19 cellular contexts compared by ENCODE assay signal in genomic region chr19:47075941-47076340, GRCh38. TPM values are rescaled to one million over a fixed set of nuclear protein-coding genes. Genes with fewer than 3 reads are reported as not detected.
DNase-seq lines count a peak whose midpoint lies in the region; ATAC-seq and TF ChIP-seq lines count a peak whose summit lies in the region.
"Had no signal": no experiment of that assay in that cellular context is flagged by ENCODE, and none has a peak within 500 bp of the region (broad histone marks: within the 10 kb centered on the region; RNA-seq: fewer than 3 reads in every experiment).

No MANE protein-coding gene starts in this region.

- H3K9ac ChIP-seq in neural progenitor cell = no peak overlapping the region

- DNase-seq in CD4-positive, CD25-positive, alpha-beta regulatory T cell = no peak
- no peak for DNase-seq in HL-60 (ENCODE audit: low read depth in 1 of 2, low spot score in 1 of 2)
- DNase-seq in cerebellum (ENCODE audit: low spot score) = peak; percentile 62
- peak; percentile 94 for DNase-seq in left kidney (ENCODE audit: low read depth, low spot score)
- no peak for DNase-seq in neural progenitor cell (ENCODE audit: low spot score)
- no peak for DNase-seq in GM13977 (ENCODE audit: low spot score)
- DNase-seq in hepatocyte (ENCODE audit: low spot score) = no peak
- DNase-seq: activated CD4-positive, alpha-beta T cell treated with anti-CD3 and anti-CD28 coated beads, Interleukin-2, amount 50 U/mL, for 48 hours; activated naive CD4-positive, alpha-beta T cell; activated T-cell treated with anti-CD3 and anti-CD28 coated beads for 4 hours; Caco-2; GOT3; left colon; NCI-H774; PC-9; retina had no signal

- no peaks in the 10 kb centered on the region for H3K4me1 ChIP-seq in CD4-positive, CD25-positive, alpha-beta regulatory T cell (ENCODE audit: control insufficient read depth, insufficient read depth, low read length, poor library complexity, severe bottlenecking)
- H3K4me1 ChIP-seq in neural progenitor cell (no peaks in the 10 kb centered on the region), hepatocyte (ENCODE audit: insufficient read depth) (peaks cover 4% of the 10 kb centered on the region)

- H3K4me1 Mint-ChIP-seq in CD4-positive, CD25-positive, alpha-beta regulatory T cell = peaks cover 0 to 17% (median 6%) of the 10 kb centered on the region in 4 donors
- H3K4me1 Mint-ChIP-seq in neural progenitor cell = peaks cover 3% of the 10 kb centered on the region
- H3K4me1 Mint-ChIP-seq: WTC11 had no signal

- peak overlapping the region in 2 of 3 donors; percentile 44 to 67 for H3K27ac Mint-ChIP-seq in CD4-positive, CD25-positive, alpha-beta regulatory T cell
- H3K27ac Mint-ChIP-seq in neural progenitor cell = no peak overlapping the region

- H3F3A ChIP-seq in neural progenitor cell (ENCODE audit: low read depth) = peaks cover 16% of the 10 kb centered on the region

- ATAC-seq in CD4-positive, CD25-positive, alpha-beta regulatory T cell (ENCODE audit: low read depth in 2 of 2) = no peak
- ATAC-seq in HG03439 (IDR thresholded peaks at IDR 0.05; ENCODE audit: unreplicated experiment) = no peak
- ATAC-seq: left colon, WTC11 had no signal

- H3K4me2 ChIP-seq in neural progenitor cell (no peak overlapping the region), hepatocyte (no peak overlapping the region)
- H3K4me2 ChIP-seq: PC-9 had no signal

- no peak for TF ChIP-seq CTCF in HL-60 (IDR thresholded peaks at IDR 0.05; ENCODE audit: insufficient read depth, low read length)
- no peak for TF ChIP-seq CTCF in neural progenitor cell (IDR thresholded peaks at IDR 0.05)
- no peak for TF ChIP-seq CTCF in GM13977 (IDR thresholded peaks at IDR 0.05; ENCODE audit: extremely low read depth, insufficient read depth, missing control alignments)
- TF ChIP-seq CTCF in hepatocyte (IDR thresholded peaks at IDR 0.05; ENCODE audit: poor library complexity) = no peak

- no peaks in the 10 kb centered on the region for H3K27me3 Mint-ChIP-seq in CD4-positive, CD25-positive, alpha-beta regulatory T cell
- peaks cover 4% of the 10 kb centered on the region for H3K27me3 Mint-ChIP-seq in neural progenitor cell (ENCODE audit: insufficient read depth, low read depth)

- H3K4me3 ChIP-seq in CD4-positive, CD25-positive, alpha-beta regulatory T cell (ENCODE audit: low read depth, low read length) = no peak overlapping the region
- H3K4me3 ChIP-seq in HL-60 (replicated peaks; ENCODE audit: insufficient read depth, low read length) = no peak overlapping the region
- no peak overlapping the region for H3K4me3 ChIP-seq in neural progenitor cell
- no peak overlapping the region for H3K4me3 ChIP-seq in hepatocyte
- H3K4me3 ChIP-seq: PC-9, thoracic aorta had no signal

- H4K20me1 ChIP-seq in neural progenitor cell (ENCODE audit: low read depth) (peaks cover 44% of the 10 kb centered on the region), hepatocyte (ENCODE audit: insufficient read depth, poor library complexity, severe bottlenecking) (no peaks in the 10 kb centered on the region)

- no peak overlapping the region for H3K4me3 Mint-ChIP-seq in CD4-positive, CD25-positive, alpha-beta regulatory T cell
- no peak overlapping the region for H3K4me3 Mint-ChIP-seq in neural progenitor cell
- H3K4me3 Mint-ChIP-seq: WTC11 had no signal

- H2AFZ ChIP-seq in neural progenitor cell (replicated peaks) (no peak overlapping the region), hepatocyte (no peak overlapping the region)
- H2AFZ ChIP-seq: PC-9 had no signal

- peaks cover 25% of the 10 kb centered on the region for H3K36me3 Mint-ChIP-seq in CD4-positive, CD25-positive, alpha-beta regulatory T cell
- H3K36me3 Mint-ChIP-seq in neural progenitor cell = peaks cover 23% of the 10 kb centered on the region

- no peaks in the 10 kb centered on the region for H3K27me3 ChIP-seq in CD4-positive, CD25-positive, alpha-beta regulatory T cell (ENCODE audit: control insufficient read depth, insufficient read depth, low read length)
- no peaks in the 10 kb centered on the region for H3K27me3 ChIP-seq in HL-60 (ENCODE audit: insufficient read depth, poor library complexity, severe bottlenecking)
- no peaks in the 10 kb centered on the region for H3K27me3 ChIP-seq in neural progenitor cell
- no peaks in the 10 kb centered on the region for H3K27me3 ChIP-seq in hepatocyte

- no peaks in the 10 kb centered on the region for H3K9me3 Mint-ChIP-seq in CD4-positive, CD25-positive, alpha-beta regulatory T cell
- H3K9me3 Mint-ChIP-seq in neural progenitor cell = no peaks in the 10 kb centered on the region
- H3K9me3 Mint-ChIP-seq: WTC11 had no signal

- in situ Hi-C loops in GM13977 (cut with MboI; ENCODE audit: low pct_unique_long_range_greater_than_20kb, low sequenced_read_pairs, unreplicated experiment) = no loop called here

- no peaks in the 10 kb centered on the region for H3K9me3 ChIP-seq in CD4-positive, CD25-positive, alpha-beta regulatory T cell (ENCODE audit: control insufficient read depth in 2 of 2, low read length in 2 of 2)
- H3K9me3 ChIP-seq in neural progenitor cell (ENCODE audit: low read depth) (no peaks in the 10 kb centered on the region), hepatocyte (ENCODE audit: low read depth) (no peaks in the 10 kb centered on the region)
- H3K9me3 ChIP-seq: Caco-2, thoracic aorta had no signal

- no peaks in the 10 kb centered on the region for H3K9me2 ChIP-seq in hepatocyte (replicated peaks; ENCODE audit: insufficient read depth)

- H3K79me2 ChIP-seq in neural progenitor cell (ENCODE audit: low read depth) (peaks cover 30% of the 10 kb centered on the region), hepatocyte (peaks cover 21% of the 10 kb centered on the region)

- H3K27ac ChIP-seq in CD4-positive, CD25-positive, alpha-beta regulatory T cell (ENCODE audit: insufficient read depth, low read length, poor library complexity, severe bottlenecking) = no peak overlapping the region
- peak overlapping the region; percentile 72 for H3K27ac ChIP-seq in HL-60 (replicated peaks)
- no peak overlapping the region for H3K27ac ChIP-seq in neural progenitor cell
- no peak overlapping the region for H3K27ac ChIP-seq in hepatocyte
- H3K27ac ChIP-seq: PC-9, thoracic aorta had no signal

- 94% methylated on average over 13 of the region's 13 CpGs for WGBS in hepatocyte (ENCODE audit: low lambda C conversion rate, missing lambda C conversion rate)

- peaks cover 57% of the 10 kb centered on the region for H3K36me3 ChIP-seq in CD4-positive, CD25-positive, alpha-beta regulatory T cell (ENCODE audit: control insufficient read depth, insufficient read depth, low read length)
- H3K36me3 ChIP-seq in neural progenitor cell (no peaks in the 10 kb centered on the region), hepatocyte (replicated peaks; ENCODE audit: insufficient read depth, low read depth) (no peaks in the 10 kb centered on the region)

RNA-seq across cellular contexts. Expression of gene TMEM160, which starts 27.5 kb away (rescaled TPM):
- 27.4 TPM for total RNA-seq in CD4-positive, CD25-positive, alpha-beta regulatory T cell
- polyA plus RNA-seq in CD4-positive, CD25-positive, alpha-beta regulatory T cell = 100 to 1,000 TPM; 101 to 160 (median 144) TPM
- total RNA-seq in cerebellum (12.2 TPM), neural progenitor cell (ENCODE audit: low replicate concordance) (8.0 and 66.2 TPM in 2 replicates), hepatocyte (21.1 and 31.0 TPM in 2 replicates)
- 71.7 and 91.7 TPM in 2 replicates for polyA plus RNA-seq in hepatocyte

RNA-seq across cellular contexts. Expression of gene ZC3H4, which starts 37.6 kb away (rescaled TPM):
- 84.7 TPM for total RNA-seq in CD4-positive, CD25-positive, alpha-beta regulatory T cell
- polyA plus RNA-seq in CD4-positive, CD25-positive, alpha-beta regulatory T cell = under 1 TPM; 0.58 to 0.84 (median 0.69) TPM
- total RNA-seq in cerebellum = 16.8 TPM
- 19.1 and 29.1 TPM in 2 replicates for total RNA-seq in neural progenitor cell (ENCODE audit: low replicate concordance)
- total RNA-seq in hepatocyte = 11.7 and 13.1 TPM in 2 replicates
- 4.3 TPM in 2 replicates for polyA plus RNA-seq in hepatocyte

RNA-seq across cellular contexts. Expression of gene SAE1, which starts 54.7 kb away (rescaled TPM):
- 45.5 TPM for total RNA-seq in CD4-positive, CD25-positive, alpha-beta regulatory T cell
- 100 to 1,000 TPM; 106 to 127 (median 115) TPM for polyA plus RNA-seq in CD4-positive, CD25-positive, alpha-beta regulatory T cell
- total RNA-seq in cerebellum = 47.5 TPM
- 258 and 305 TPM in 2 replicates for total RNA-seq in neural progenitor cell (ENCODE audit: low replicate concordance)
- total RNA-seq in hepatocyte = 90.3 and 112 TPM in 2 replicates
- polyA plus RNA-seq in hepatocyte = 97.2 and 98.8 TPM in 2 replicates

RNA-seq across cellular contexts. Expression of gene NPAS1, which starts 56.3 kb away (rescaled TPM):
- 1.5 TPM for total RNA-seq in CD4-positive, CD25-positive, alpha-beta regulatory T cell
- under 1 TPM in 1 of 4 donors, not detected in 3; 0.53 TPM for polyA plus RNA-seq in CD4-positive, CD25-positive, alpha-beta regulatory T cell
- total RNA-seq in cerebellum = 0.36 TPM
- total RNA-seq in neural progenitor cell (ENCODE audit: low replicate concordance) = 1.2 and 4.3 TPM in 2 replicates
- total RNA-seq in hepatocyte = 0.20 and 0.23 TPM in 2 replicates
- polyA plus RNA-seq in hepatocyte = 4.5 and 5.5 TPM in 2 replicates

Comparison
In these comparisons a context has a peak if more than half of its experiments do, and no peak if none do; other contexts are left out.
1. DNase-seq: peak in cerebellum (single experiment) and left kidney (single experiment); none in CD4-positive, CD25-positive, alpha-beta regulatory T cell (0 of 3), HL-60 (0 of 2), neural progenitor cell (single experiment), GM13977 (single experiment) and hepatocyte (single experiment).